1 cellular context compared by ENCODE assay signal in genomic region chr20:50540620-50541605, GRCh38.
A peak's percentile ranks its signal among the peaks of the same experiment; 100 is the strongest.
TF ChIP-seq lines count a peak whose summit lies in the region.

No MANE protein-coding gene starts in this region.

TF ChIP-seq in K562, 482 proteins besides CTCF, POLR2A, EP300 and RAD21 (continued from another document):
- TF ChIP-seq ZHX1 (conservative IDR thresholded peaks at IDR 0.05; ENCODE audit: low read length) (no peak), CBFA2T3 (IDR thresholded peaks at IDR 0.05) (peak; percentile 44), GTF2B (IDR thresholded peaks at IDR 0.05; ENCODE audit: extremely low read depth, insufficient read length) (no peak), FOSL1 (tag; conservative IDR thresholded peaks at IDR 0.05) (0 out of 2 replicates have a peak, but pooled peaks have one; percentile 24), ZC3H11A (IDR thresholded peaks at IDR 0.05; ENCODE audit: low read depth, low read length) (no peak), TEAD4 (IDR thresholded peaks at IDR 0.05; ENCODE audit: low read length) (peak; percentile 29; the same call in 1 of the 2 replicates), TEAD4 (CRISPR knock-in tag; IDR thresholded peaks at IDR 0.05; ENCODE audit: borderline replicate concordance) (no peak), TCF3 (CRISPR knock-in tag; IDR thresholded peaks at IDR 0.05) (0 out of 2 replicates have a peak, but pooled peaks have one; percentile 26), LCOR (CRISPR knock-in tag; IDR thresholded peaks at IDR 0.05) (0 out of 2 replicates have a peak, but pooled peaks have one; percentile 28)
